In genomic region chr19:658916-659839, GRCh38 we compare ENCODE assay signal across 1 cellular context.
TF ChIP-seq lines count a peak whose summit lies in the region.

No MANE protein-coding gene starts in this region.

TF ChIP-seq in H1, 55 proteins besides CTCF, POLR2A, EP300 and RAD21:
- TF ChIP-seq TEAD4 (IDR thresholded peaks at IDR 0.05; ENCODE audit: low read depth, low read length) (no peak), POLR2AphosphoS5 (IDR thresholded peaks at IDR 0.05; ENCODE audit: low read depth, low read length) (no peak), GTF2F1 (IDR thresholded peaks at IDR 0.05; ENCODE audit: borderline replicate concordance, low read depth, low read length) (no peak), MAFK (IDR thresholded peaks at IDR 0.05; ENCODE audit: low read depth, low read length) (no peak), GABPA (IDR thresholded peaks at IDR 0.05; ENCODE audit: borderline replicate concordance, insufficient read depth, low read length) (no peak), PHF8 (conservative IDR thresholded peaks at IDR 0.05; ENCODE audit: low read depth, low read length) (no peak), BACH1 (IDR thresholded peaks at IDR 0.05; ENCODE audit: low read length) (no peak), CREB1 (IDR thresholded peaks at IDR 0.05) (no peak), KDM5A (IDR thresholded peaks at IDR 0.05; ENCODE audit: low read length) (no peak), TCF12 (IDR thresholded peaks at IDR 0.05; ENCODE audit: low read depth, low read length) (no peak), HDAC2 (IDR thresholded peaks at IDR 0.05; ENCODE audit: borderline replicate concordance in 1 of 2, low read depth in 2 of 2, low read length in 2 of 2) (no peak), YY1 (IDR thresholded peaks at IDR 0.05; ENCODE audit: low read depth, low read length) (no peak), SP2 (IDR thresholded peaks at IDR 0.05; ENCODE audit: low read length) (no peak), SP1 (IDR thresholded peaks at IDR 0.05; ENCODE audit: low read depth, low read length) (no peak), CHD1 (IDR thresholded peaks at IDR 0.05; ENCODE audit: low read depth, low read length) (no peak), EZH2 (IDR thresholded peaks at IDR 0.05; ENCODE audit: low read depth, low read length, severe bottlenecking) (no peak)
- TF ChIP-seq, protein P1, sequence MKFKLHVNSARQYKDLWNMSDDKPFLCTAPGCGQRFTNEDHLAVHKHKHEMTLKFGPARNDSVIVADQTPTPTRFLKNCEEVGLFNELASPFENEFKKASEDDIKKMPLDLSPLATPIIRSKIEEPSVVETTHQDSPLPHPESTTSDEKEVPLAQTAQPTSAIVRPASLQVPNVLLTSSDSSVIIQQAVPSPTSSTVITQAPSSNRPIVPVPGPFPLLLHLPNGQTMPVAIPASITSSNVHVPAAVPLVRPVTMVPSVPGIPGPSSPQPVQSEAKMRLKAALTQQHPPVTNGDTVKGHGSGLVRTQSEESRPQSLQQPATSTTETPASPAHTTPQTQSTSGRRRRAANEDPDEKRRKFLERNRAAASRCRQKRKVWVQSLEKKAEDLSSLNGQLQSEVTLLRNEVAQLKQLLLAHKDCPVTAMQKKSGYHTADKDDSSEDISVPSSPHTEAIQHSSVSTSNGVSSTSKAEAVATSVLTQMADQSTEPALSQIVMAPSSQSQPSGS (IDR thresholded peaks at IDR 0.05; ENCODE audit: low read length) = no peak
- TF ChIP-seq, protein P2, sequence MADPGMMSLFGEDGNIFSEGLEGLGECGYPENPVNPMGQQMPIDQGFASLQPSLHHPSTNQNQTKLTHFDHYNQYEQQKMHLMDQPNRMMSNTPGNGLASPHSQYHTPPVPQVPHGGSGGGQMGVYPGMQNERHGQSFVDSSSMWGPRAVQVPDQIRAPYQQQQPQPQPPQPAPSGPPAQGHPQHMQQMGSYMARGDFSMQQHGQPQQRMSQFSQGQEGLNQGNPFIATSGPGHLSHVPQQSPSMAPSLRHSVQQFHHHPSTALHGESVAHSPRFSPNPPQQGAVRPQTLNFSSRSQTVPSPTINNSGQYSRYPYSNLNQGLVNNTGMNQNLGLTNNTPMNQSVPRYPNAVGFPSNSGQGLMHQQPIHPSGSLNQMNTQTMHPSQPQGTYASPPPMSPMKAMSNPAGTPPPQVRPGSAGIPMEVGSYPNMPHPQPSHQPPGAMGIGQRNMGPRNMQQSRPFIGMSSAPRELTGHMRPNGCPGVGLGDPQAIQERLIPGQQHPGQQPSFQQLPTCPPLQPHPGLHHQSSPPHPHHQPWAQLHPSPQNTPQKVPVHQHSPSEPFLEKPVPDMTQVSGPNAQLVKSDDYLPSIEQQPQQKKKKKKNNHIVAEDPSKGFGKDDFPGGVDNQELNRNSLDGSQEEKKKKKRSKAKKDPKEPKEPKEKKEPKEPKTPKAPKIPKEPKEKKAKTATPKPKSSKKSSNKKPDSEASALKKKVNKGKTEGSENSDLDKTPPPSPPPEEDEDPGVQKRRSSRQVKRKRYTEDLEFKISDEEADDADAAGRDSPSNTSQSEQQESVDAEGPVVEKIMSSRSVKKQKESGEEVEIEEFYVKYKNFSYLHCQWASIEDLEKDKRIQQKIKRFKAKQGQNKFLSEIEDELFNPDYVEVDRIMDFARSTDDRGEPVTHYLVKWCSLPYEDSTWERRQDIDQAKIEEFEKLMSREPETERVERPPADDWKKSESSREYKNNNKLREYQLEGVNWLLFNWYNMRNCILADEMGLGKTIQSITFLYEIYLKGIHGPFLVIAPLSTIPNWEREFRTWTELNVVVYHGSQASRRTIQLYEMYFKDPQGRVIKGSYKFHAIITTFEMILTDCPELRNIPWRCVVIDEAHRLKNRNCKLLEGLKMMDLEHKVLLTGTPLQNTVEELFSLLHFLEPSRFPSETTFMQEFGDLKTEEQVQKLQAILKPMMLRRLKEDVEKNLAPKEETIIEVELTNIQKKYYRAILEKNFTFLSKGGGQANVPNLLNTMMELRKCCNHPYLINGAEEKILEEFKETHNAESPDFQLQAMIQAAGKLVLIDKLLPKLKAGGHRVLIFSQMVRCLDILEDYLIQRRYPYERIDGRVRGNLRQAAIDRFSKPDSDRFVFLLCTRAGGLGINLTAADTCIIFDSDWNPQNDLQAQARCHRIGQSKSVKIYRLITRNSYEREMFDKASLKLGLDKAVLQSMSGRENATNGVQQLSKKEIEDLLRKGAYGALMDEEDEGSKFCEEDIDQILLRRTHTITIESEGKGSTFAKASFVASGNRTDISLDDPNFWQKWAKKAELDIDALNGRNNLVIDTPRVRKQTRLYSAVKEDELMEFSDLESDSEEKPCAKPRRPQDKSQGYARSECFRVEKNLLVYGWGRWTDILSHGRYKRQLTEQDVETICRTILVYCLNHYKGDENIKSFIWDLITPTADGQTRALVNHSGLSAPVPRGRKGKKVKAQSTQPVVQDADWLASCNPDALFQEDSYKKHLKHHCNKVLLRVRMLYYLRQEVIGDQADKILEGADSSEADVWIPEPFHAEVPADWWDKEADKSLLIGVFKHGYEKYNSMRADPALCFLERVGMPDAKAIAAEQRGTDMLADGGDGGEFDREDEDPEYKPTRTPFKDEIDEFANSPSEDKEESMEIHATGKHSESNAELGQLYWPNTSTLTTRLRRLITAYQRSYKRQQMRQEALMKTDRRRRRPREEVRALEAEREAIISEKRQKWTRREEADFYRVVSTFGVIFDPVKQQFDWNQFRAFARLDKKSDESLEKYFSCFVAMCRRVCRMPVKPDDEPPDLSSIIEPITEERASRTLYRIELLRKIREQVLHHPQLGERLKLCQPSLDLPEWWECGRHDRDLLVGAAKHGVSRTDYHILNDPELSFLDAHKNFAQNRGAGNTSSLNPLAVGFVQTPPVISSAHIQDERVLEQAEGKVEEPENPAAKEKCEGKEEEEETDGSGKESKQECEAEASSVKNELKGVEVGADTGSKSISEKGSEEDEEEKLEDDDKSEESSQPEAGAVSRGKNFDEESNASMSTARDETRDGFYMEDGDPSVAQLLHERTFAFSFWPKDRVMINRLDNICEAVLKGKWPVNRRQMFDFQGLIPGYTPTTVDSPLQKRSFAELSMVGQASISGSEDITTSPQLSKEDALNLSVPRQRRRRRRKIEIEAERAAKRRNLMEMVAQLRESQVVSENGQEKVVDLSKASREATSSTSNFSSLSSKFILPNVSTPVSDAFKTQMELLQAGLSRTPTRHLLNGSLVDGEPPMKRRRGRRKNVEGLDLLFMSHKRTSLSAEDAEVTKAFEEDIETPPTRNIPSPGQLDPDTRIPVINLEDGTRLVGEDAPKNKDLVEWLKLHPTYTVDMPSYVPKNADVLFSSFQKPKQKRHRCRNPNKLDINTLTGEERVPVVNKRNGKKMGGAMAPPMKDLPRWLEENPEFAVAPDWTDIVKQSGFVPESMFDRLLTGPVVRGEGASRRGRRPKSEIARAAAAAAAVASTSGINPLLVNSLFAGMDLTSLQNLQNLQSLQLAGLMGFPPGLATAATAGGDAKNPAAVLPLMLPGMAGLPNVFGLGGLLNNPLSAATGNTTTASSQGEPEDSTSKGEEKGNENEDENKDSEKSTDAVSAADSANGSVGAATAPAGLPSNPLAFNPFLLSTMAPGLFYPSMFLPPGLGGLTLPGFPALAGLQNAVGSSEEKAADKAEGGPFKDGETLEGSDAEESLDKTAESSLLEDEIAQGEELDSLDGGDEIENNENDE (IDR thresholded peaks at IDR 0.05; ENCODE audit: insufficient replicate concordance, low read length) = no peak
